In the genomic region with DNA sequence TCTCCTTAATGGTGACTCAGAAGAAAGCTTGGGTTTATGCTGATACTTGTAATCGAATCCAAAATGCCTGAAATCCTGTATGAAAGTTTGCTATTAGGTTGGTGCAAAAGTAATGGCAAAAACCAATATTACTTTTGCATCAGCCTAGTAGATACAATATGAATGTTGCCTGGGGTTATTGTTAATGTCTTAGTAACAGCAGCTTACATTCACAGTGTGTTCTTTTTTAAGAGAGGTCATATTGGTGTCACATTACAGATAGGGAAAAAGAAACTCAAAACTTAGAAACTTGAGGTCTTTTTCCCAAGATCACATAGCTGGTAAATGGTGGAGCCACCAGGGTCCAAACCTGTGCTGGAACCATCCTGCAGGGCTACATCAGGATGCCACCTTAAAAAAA, we compare ENCODE assay signal across 31 cellular contexts. TPM values are rescaled to one million over a fixed set of nuclear protein-coding genes. Genes with fewer than 3 reads are reported as not detected.
DNase-seq lines count a peak whose midpoint lies in the region; ATAC-seq, FAIRE-seq and TF ChIP-seq lines count a peak whose summit lies in the region.
"Had no signal": no experiment of that assay in that cellular context is flagged by ENCODE, and none has a peak within 500 bp of the region (broad histone marks: within the 10 kb centered on the region; RNA-seq: fewer than 3 reads in every experiment).

No MANE protein-coding gene starts in this region.

- H3K9me3 ChIP-seq in HEK293 (ENCODE audit: control insufficient read depth, insufficient read depth, low read depth, low read length) (no peaks in the 10 kb centered on the region), RWPE2 (ENCODE audit: severe bottlenecking) (no peaks in the 10 kb centered on the region), testis (no peaks in the 10 kb centered on the region)
- H3K9me3 ChIP-seq: adrenal gland, esophagus squamous epithelium, left lung, right lobe of liver, stomach, thyroid gland had no signal

- TF ChIP-seq POLR2A in GM12891 (IDR thresholded peaks at IDR 0.05; ENCODE audit: low read depth, low read length) (no peak), testis (IDR thresholded peaks at IDR 0.05) (no peak)

- CTCF ChIA-PET in HEK293 (lab: Yijun Ruan, JAX), result interaction anchor here (0.6 to 1.4 kb wide), 4 partner anchors 45 to 645 kb away, joined by 3 to 6 read pairs (median 4); no protein-coding TSS in a partner anchor

- H3K36me3 ChIP-seq in HEK293 (ENCODE audit: control insufficient read depth in 2 of 2, insufficient read depth in 1 of 2, low read length in 2 of 2) (no peaks in the 10 kb centered on the region), RWPE2 (ENCODE audit: low read depth) (peaks cover 4% of the 10 kb centered on the region; the same call in 1 of the 2 replicates), testis (ENCODE audit: low read depth, missing control alignments) (no peaks in the 10 kb centered on the region)
- H3K36me3 ChIP-seq: adrenal gland, brain microvascular endothelial cell, esophagus squamous epithelium, left lung, neural progenitor cell, right lobe of liver, stomach, thyroid gland had no signal

- H3K27me3 ChIP-seq in RWPE2 (ENCODE audit: insufficient read depth, poor library complexity, severe bottlenecking), result no peaks in the 10 kb centered on the region
- no peaks in the 10 kb centered on the region for H3K27me3 ChIP-seq in testis
- H3K27me3 ChIP-seq: adrenal gland, brain microvascular endothelial cell, dorsolateral prefrontal cortex, esophagus squamous epithelium, left lung, neural progenitor cell, right lobe of liver, stomach, thyroid gland had no signal

- H3K4me3 ChIP-seq in HEK293 (ENCODE audit: low read depth, low read length), result no peak overlapping the region
- H3K4me3 ChIP-seq in RWPE2 (ENCODE audit: severe bottlenecking), result no peak overlapping the region
- H3K4me3 ChIP-seq in testis, result no peak overlapping the region
- H3K4me3 ChIP-seq: adrenal gland, dorsolateral prefrontal cortex, esophagus squamous epithelium, left lung, neural progenitor cell, right lobe of liver, stomach, thyroid gland had no signal

- H3K4me1 ChIP-seq in HEK293 (ENCODE audit: control insufficient read depth, insufficient read depth, low read length), result peaks cover 3% of the 10 kb centered on the region; the same call in 1 of the 2 replicates
- H3K4me1 ChIP-seq in RWPE2 (ENCODE audit: insufficient read depth, poor library complexity, severe bottlenecking), result peaks cover 16% of the 10 kb centered on the region
- peaks cover 8% of the 10 kb centered on the region for H3K4me1 ChIP-seq in testis
- H3K4me1 ChIP-seq: esophagus squamous epithelium, neural progenitor cell, right lobe of liver had no signal

- H3K27ac ChIP-seq in 22Rv1 (peak overlapping the region; percentile 44), HEK293 (ENCODE audit: extremely low read depth, low read depth, low read length) (no peak overlapping the region), RWPE2 (ENCODE audit: poor library complexity, severe bottlenecking) (peak overlapping the region; percentile 3), testis (no peak overlapping the region)
- H3K27ac ChIP-seq: adrenal gland, brain microvascular endothelial cell, dorsolateral prefrontal cortex, esophagus squamous epithelium, left lung, neural progenitor cell, right lobe of liver, RWPE1, stomach, thyroid gland had no signal

- DNase-seq in RWPE2 (ENCODE audit: low spot score) (no peak), fibroblast of the conjunctiva (ENCODE audit: low read depth) (peak; percentile 30), GM12891 (ENCODE audit: insufficient read length, low spot score) (no peak), testis (no peak), pons (ENCODE audit: low spot score) (no peak)
- DNase-seq: activated CD4-positive, alpha-beta memory T cell treated with anti-CD3 and anti-CD28 coated beads for 36 hours; activated naive CD4-positive, alpha-beta T cell treated with anti-CD3 and anti-CD28 coated beads for 36 hours; adrenal gland; brain microvascular endothelial cell; CD4-positive, alpha-beta memory T cell; DMS 273 treated with DMSO at 0.1 percent for 48 hours; dorsolateral prefrontal cortex; esophagus squamous epithelium; H9; Karpas-422; left lung; NCI-H1436 treated with DMSO at 0.1 percent for 48 hours; NCI-H446; NCI-H82; right lobe of liver; stimulated activated CD4-positive, alpha-beta T cell treated with anti-CD3 and anti-CD28 coated beads, Interleukin-4, amount 100 ng/mL, for 1 hour; stomach; thyroid gland had no signal

- POLR2A ChIA-PET in HEK293 (lab: Yijun Ruan, JAX), result no interaction called here

- intact Hi-C loops in testis (cut with DNase I; ENCODE audit: low total_unique reads), result no loop called here

- 78 to 87% methylated on average over 1 of the region's 1 CpG for WGBS in testis, 2 donors

- no peak for FAIRE-seq in GM12891 (lab: Jason Lieb, UNC)
- FAIRE-seq: islet of Langerhans, TTC549 had no signal

- ATAC-seq in RWPE2 (ENCODE audit: low read depth) (peak; percentile 76), HG03025 (IDR thresholded peaks at IDR 0.05; ENCODE audit: low FRiP score, unreplicated experiment) (no peak)
- ATAC-seq: activated CD4-positive, CD25-positive, alpha-beta regulatory T cell treated with anti-CD3 and anti-CD28 coated beads, Interleukin-2, amount 50 U/mL, for 24 hours; left lung; right lobe of liver had no signal

- TF ChIP-seq CTCF in 22Rv1 (IDR thresholded peaks at IDR 0.05), result no peak
- no peak for TF ChIP-seq CTCF in HEK293 (tag by site-specific recombination; IDR thresholded peaks at IDR 0.05)
- TF ChIP-seq CTCF in RWPE2 (IDR thresholded peaks at IDR 0.05; ENCODE audit: poor library complexity, severe bottlenecking), result no peak
- TF ChIP-seq CTCF in testis (IDR thresholded peaks at IDR 0.05), result no peak

TF ChIP-seq in HEK293, 187 proteins besides CTCF, POLR2A, EP300 and RAD21:
- no peak for TF ChIP-seq ZSCAN23 (tag by site-specific recombination; IDR thresholded peaks at IDR 0.05)
- TF ChIP-seq, protein P1, sequence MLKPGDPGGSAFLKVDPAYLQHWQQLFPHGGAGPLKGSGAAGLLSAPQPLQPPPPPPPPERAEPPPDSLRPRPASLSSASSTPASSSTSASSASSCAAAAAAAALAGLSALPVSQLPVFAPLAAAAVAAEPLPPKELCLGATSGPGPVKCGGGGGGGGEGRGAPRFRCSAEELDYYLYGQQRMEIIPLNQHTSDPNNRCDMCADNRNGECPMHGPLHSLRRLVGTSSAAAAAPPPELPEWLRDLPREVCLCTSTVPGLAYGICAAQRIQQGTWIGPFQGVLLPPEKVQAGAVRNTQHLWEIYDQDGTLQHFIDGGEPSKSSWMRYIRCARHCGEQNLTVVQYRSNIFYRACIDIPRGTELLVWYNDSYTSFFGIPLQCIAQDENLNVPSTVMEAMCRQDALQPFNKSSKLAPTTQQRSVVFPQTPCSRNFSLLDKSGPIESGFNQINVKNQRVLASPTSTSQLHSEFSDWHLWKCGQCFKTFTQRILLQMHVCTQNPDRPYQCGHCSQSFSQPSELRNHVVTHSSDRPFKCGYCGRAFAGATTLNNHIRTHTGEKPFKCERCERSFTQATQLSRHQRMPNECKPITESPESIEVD (tag by site-specific recombination; IDR thresholded peaks at IDR 0.05), result peak; percentile 10; the same call in 1 of the 2 replicates
- TF ChIP-seq, protein P2, sequence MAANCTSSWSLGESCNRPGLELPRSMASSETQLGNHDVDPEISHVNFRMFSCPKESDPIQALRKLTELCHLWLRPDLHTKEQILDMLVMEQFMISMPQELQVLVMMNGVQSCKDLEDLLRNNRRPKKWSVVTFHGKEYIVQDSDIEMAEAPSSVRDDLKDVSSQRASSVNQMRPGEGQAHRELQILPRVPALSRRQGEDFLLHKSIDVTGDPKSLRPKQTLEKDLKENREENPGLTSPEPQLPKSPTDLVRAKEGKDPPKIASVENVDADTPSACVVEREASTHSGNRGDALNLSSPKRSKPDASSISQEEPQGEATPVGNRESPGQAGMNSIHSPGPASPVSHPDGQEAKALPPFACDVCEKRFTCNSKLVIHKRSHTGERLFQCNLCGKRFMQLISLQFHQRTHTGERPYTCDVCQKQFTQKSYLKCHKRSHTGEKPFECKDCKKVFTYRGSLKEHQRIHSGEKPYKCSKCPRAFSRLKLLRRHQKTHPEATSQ (tag by site-specific recombination; IDR thresholded peaks at IDR 0.05), result no peak
- TF ChIP-seq ZBTB7A (tag by site-specific recombination; IDR thresholded peaks at IDR 0.05; ENCODE audit: low read depth), result no peak
TF ChIP-seq in HEK293: peak in this region for 1.

TF ChIP-seq in GM12891, 5 proteins besides CTCF, POLR2A, EP300 and RAD21:
- TF ChIP-seq POLR2AphosphoS5 (IDR thresholded peaks at IDR 0.05; ENCODE audit: low read depth, low read length), result no peak
- TF ChIP-seq SPI1 (IDR thresholded peaks at IDR 0.05; ENCODE audit: low read depth, low read length), result no peak
- TF ChIP-seq TAF1 (IDR thresholded peaks at IDR 0.05; ENCODE audit: low read depth, low read length), result no peak
- no peak for TF ChIP-seq PAX5 (IDR thresholded peaks at IDR 0.05; ENCODE audit: insufficient read depth, low read length, severe bottlenecking)
- TF ChIP-seq POU2F2 (IDR thresholded peaks at IDR 0.05; ENCODE audit: low read depth, low read length), result no peak
TF ChIP-seq in GM12891: peak in this region for 0.

RNA-seq across cellular contexts. Expression of gene SRGAP1, which starts 25.2 kb away (rescaled TPM):
- polyA plus RNA-seq in GM12891 (2012; ENCODE audit: low read depth, missing spikeins), result 0.41 TPM
- 10 to 100 TPM; 26.9 to 47.2 TPM for total RNA-seq in testis
- polyA plus RNA-seq in testis (ENCODE audit: insufficient read depth, low read depth, low replicate concordance), result 9.4 TPM

Comparison
In these comparisons a context has a peak if more than half of its experiments do, and no peak if none do; other contexts are left out.
1. H3K27ac ChIP-seq: peak in 22Rv1 (single experiment) and RWPE2 (single experiment); none in HEK293 (single experiment) and testis (0 of 2).